ENCODE assay signal across 8 cellular contexts in the genomic region with DNA sequence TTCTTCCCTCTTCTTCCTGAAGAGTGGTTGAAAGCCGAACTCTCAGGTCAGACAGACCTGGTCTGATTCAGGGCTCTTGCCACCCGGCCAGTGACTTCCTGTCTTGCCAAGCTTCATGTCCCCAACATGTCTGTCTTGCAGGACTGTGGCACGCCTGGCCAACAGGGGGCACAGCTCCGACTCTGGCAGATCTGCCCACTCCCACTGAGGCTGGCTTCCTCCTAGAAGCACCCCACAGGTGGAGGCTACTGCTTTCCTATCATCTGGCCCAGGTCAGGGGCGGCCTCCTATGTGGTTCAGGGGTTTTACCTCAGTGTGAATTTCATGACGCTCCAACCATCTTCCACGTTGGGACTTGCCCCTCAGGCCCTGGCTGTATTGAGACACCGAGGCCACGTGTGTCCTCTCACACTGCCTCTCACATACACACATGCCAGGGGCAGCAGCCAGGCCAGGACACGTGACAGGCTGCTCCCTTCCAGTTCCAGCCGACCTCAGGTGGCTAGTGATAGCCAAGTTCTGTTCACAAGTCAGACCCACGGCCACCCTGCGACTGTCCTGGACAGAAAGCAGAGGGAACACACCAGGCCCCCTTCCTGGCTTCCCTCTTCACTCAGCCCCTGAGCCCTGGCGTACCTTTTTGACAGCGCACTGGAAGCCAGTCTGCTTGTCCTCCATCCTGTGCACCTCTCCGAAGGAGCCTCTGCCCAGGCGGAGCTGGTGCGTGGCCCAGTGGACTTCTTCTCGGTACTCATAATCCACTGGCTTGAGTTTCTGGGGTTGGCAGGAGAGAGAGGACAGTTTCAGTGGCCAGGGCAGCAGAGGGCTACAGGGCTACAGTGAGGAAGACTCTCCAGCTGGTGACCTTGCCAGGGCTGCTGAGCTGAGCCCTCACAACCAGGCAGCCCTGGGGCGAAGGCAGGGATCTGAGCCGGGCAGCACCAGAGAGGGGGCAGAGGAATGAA. TPM values are rescaled to one million over a fixed set of nuclear protein-coding genes. Genes with fewer than 3 reads are reported as not detected.
DNase-seq lines count a peak whose midpoint lies in the region; ATAC-seq, FAIRE-seq and TF ChIP-seq lines count a peak whose summit lies in the region.

No MANE protein-coding gene starts in this region.

- H3K9me3 ChIP-seq in T-helper 17 cell (ENCODE audit: control insufficient read depth, low read length, poor library complexity, severe bottlenecking) (no peaks in the 10 kb centered on the region), GM23248 (ENCODE audit: low read depth) (no peaks in the 10 kb centered on the region), small intestine (ENCODE audit: control insufficient read depth, low read depth) (no peaks in the 10 kb centered on the region)

- H3K4me1 Mint-ChIP-seq in T-helper 17 cell = peaks cover 6% of the 10 kb centered on the region
- H3K4me1 Mint-ChIP-seq in effector memory CD8-positive, alpha-beta T cell (ENCODE audit: low read depth in 2 of 2) = peaks cover 4 to 10% of the 10 kb centered on the region in 2 donors

- ATAC-seq in T-helper 17 cell = peak; percentile 45
- ATAC-seq in effector memory CD8-positive, alpha-beta T cell (replicated peaks) = peak; percentile 45
- ATAC-seq in HG03108 (IDR thresholded peaks at IDR 0.05; ENCODE audit: unreplicated experiment) = no peak

- H3K27ac ChIP-seq in GM23248 (no peak overlapping the region), small intestine (ENCODE audit: low read depth in 1 of 2, low read length in 1 of 2) (no peak overlapping the region)

- WGBS in GM23248 (ENCODE audit: low coverage in 1 of 2, low lambda C conversion rate in 2 of 2, missing lambda C conversion rate in 2 of 2), 2 experiments = 83 to 85% methylated on average over 21 of the region's 21 CpGs
- WGBS in small intestine, 3 donors = 85 to 88% (median 85%) methylated on average over 21 of the region's 21 CpGs

- H3K9ac ChIP-seq in GM23248 = no peak overlapping the region

- DNase-seq in T-helper 17 cell = no peak
- DNase-seq in effector memory CD8-positive, alpha-beta T cell = no peak
- no peak for DNase-seq in retinal pigment epithelial cell (ENCODE audit: low read depth)
- no peak for DNase-seq in GM23248
- DNase-seq in SKM-1 (lab: John Stamatoyannopoulos, UW; ENCODE audit: unreplicated experiment) = no peak
- no peak for DNase-seq in small intestine

- FAIRE-seq in small intestine (lab: Jason Lieb, UNC) = no peak

- H3K36me3 Mint-ChIP-seq in T-helper 17 cell (ENCODE audit: low read depth) = peaks cover 4% of the 10 kb centered on the region
- peaks cover 77% of the 10 kb centered on the region for H3K36me3 Mint-ChIP-seq in effector memory CD8-positive, alpha-beta T cell (ENCODE audit: insufficient read depth)

- in situ Hi-C loops in GM23248 (cut with MboI) = no loop called here

- TF ChIP-seq CTCF in GM12872 (IDR thresholded peaks at IDR 0.05; ENCODE audit: insufficient read depth, low read depth, low read length) (peak; percentile 57), retinal pigment epithelial cell (conservative IDR thresholded peaks at IDR 0.05; ENCODE audit: low read depth, low read length) (peak; percentile 49)

- no peaks in the 10 kb centered on the region for H4K20me1 ChIP-seq in GM23248 (ENCODE audit: insufficient read depth)

- no peak overlapping the region for H2AFZ ChIP-seq in GM23248

- H3F3A ChIP-seq in GM23248 (ENCODE audit: insufficient read depth) = 0 out of 2 replicates have a peak, but pooled peaks cover 4% of the 10 kb centered on the region

- H3K4me3 ChIP-seq in retinal pigment epithelial cell (ENCODE audit: low read length) (no peak overlapping the region), GM23248 (no peak overlapping the region), small intestine (ENCODE audit: low read depth in 1 of 2, low read length in 2 of 2) (no peak overlapping the region)

- H3K4me3 Mint-ChIP-seq in T-helper 17 cell = no peak overlapping the region
- H3K4me3 Mint-ChIP-seq in effector memory CD8-positive, alpha-beta T cell = peak overlapping the region in 1 of 2 donors; percentile 53

- no peaks in the 10 kb centered on the region for H3K9me3 Mint-ChIP-seq in effector memory CD8-positive, alpha-beta T cell

- H3K36me3 ChIP-seq in GM23248 (ENCODE audit: low read depth) = peaks cover 65% of the 10 kb centered on the region; the same call in 1 of the 2 replicates
- peaks cover 9 to 21% of the 10 kb centered on the region in 2 donors for H3K36me3 ChIP-seq in small intestine (ENCODE audit: control insufficient read depth in 2 of 2, insufficient read depth in 2 of 2, low read length in 2 of 2)

- H3K27me3 ChIP-seq in GM23248 (replicated peaks; ENCODE audit: insufficient read depth) (no peaks in the 10 kb centered on the region), small intestine (ENCODE audit: control insufficient read depth in 2 of 2, insufficient read depth in 2 of 2, low read length in 2 of 2) (no peaks in the 10 kb centered on the region)

- H3K79me2 ChIP-seq in GM23248 (ENCODE audit: insufficient read depth) = peaks cover 10% of the 10 kb centered on the region

- H3K4me2 ChIP-seq in GM23248 (ENCODE audit: unreplicated experiment) = no peak overlapping the region

- no peaks in the 10 kb centered on the region for H3K4me1 ChIP-seq in GM23248 (ENCODE audit: insufficient read depth)
- peaks cover 9 to 10% of the 10 kb centered on the region in 2 donors for H3K4me1 ChIP-seq in small intestine (ENCODE audit: control insufficient read depth in 2 of 2, insufficient read depth in 1 of 2, low read depth in 1 of 2, low read length in 1 of 2)

- H3K27ac Mint-ChIP-seq in T-helper 17 cell = peak overlapping the region; percentile 85
- H3K27ac Mint-ChIP-seq in effector memory CD8-positive, alpha-beta T cell = peak overlapping the region; percentile 76 to 84

- H3K9me2 ChIP-seq in GM23248 (ENCODE audit: insufficient read depth) = no peaks in the 10 kb centered on the region

- H3K27me3 Mint-ChIP-seq in T-helper 17 cell = no peaks in the 10 kb centered on the region
- no peaks in the 10 kb centered on the region for H3K27me3 Mint-ChIP-seq in effector memory CD8-positive, alpha-beta T cell

RNA-seq across cellular contexts. Expression of a gene that starts 22.6 kb away (rescaled TPM):
- total RNA-seq in T-helper 17 cell = under 1 TPM in 1 of 2 donors, not detected in 1; 0.17 TPM
- not detected in 2 replicates for total RNA-seq in GM23248 (2014; rRNA removed; shearing (Covaris generic))
- polyA plus RNA-seq in GM23248 (2016; fragmentation: Nextera tagmentation; extraction: Ambion mirVana) = not detected in 2 replicates
- polyA plus RNA-seq in small intestine = under 1 TPM in 1 of 3 donors, not detected in 2; 0.04 TPM

RNA-seq across cellular contexts. Expression of a gene that starts 32.4 kb away (rescaled TPM):
- total RNA-seq in T-helper 17 cell = 10 to 100 TPM; 43.8 to 49.1 TPM
- total RNA-seq in GM23248 (2014; rRNA removed; shearing (Covaris generic)) = 3.0 and 4.2 TPM in 2 replicates
- 2.7 and 3.4 TPM in 2 replicates for polyA plus RNA-seq in GM23248 (2016; fragmentation: Nextera tagmentation; extraction: Ambion mirVana)
- 10 to 100 TPM; 10.8 to 19.2 (median 11.3) TPM for polyA plus RNA-seq in small intestine
